In genomic region chr10:121572857-121573540, GRCh38 we compare ENCODE assay signal across 20 cellular contexts. TPM values are rescaled to one million over a fixed set of nuclear protein-coding genes. Genes with fewer than 3 reads are reported as not detected.
DNase-seq lines count a peak whose midpoint lies in the region; ATAC-seq and TF ChIP-seq lines count a peak whose summit lies in the region.
"Had no signal": no experiment of that assay in that cellular context is flagged by ENCODE, and none has a peak within 500 bp of the region (broad histone marks: within the 10 kb centered on the region; RNA-seq: fewer than 3 reads in every experiment).

No MANE protein-coding gene starts in this region.

- H3K4me1 Mint-ChIP-seq in WTC11 = peaks cover 81% of the 10 kb centered on the region
- H3K4me1 Mint-ChIP-seq in type B pancreatic cell (ENCODE audit: unreplicated experiment) = peaks cover 56% of the 10 kb centered on the region
- H3K4me1 Mint-ChIP-seq: B cell had no signal

- peak overlapping the region; percentile 15 to 22 for H3K4me3 ChIP-seq in mucosa of rectum (ENCODE audit: low read length in 2 of 2)
- H3K4me3 ChIP-seq: lung had no signal

- no peaks in the 10 kb centered on the region for H3K27me3 ChIP-seq in mucosa of rectum (ENCODE audit: control insufficient read depth in 2 of 2, insufficient read depth in 2 of 2, low read length in 2 of 2)

- H3K27ac ChIP-seq in mucosa of rectum (ENCODE audit: low read depth in 2 of 2, low read length in 2 of 2) = peak overlapping the region; percentile 38 to 44
- H3K27ac ChIP-seq: parathyroid adenoma had no signal

- peaks cover 14 to 15% of the 10 kb centered on the region in 2 donors for H3K4me1 ChIP-seq in mucosa of rectum (ENCODE audit: control insufficient read depth in 2 of 2, insufficient read depth in 2 of 2, low read length in 2 of 2)
- H3K4me1 ChIP-seq: parathyroid adenoma had no signal

- H3K36me3 ChIP-seq in mucosa of rectum (ENCODE audit: control insufficient read depth in 2 of 2, insufficient read depth in 2 of 2, low read length in 2 of 2) = no peaks in the 10 kb centered on the region

- no peak overlapping the region for H3K9ac ChIP-seq in mucosa of rectum (ENCODE audit: low read depth in 1 of 2, low read length in 2 of 2)
- H3K9ac ChIP-seq: parathyroid adenoma had no signal

- peaks cover 11% of the 10 kb centered on the region; the same call in 1 of the 2 replicates for H3K36me3 Mint-ChIP-seq in WTC11
- H3K36me3 Mint-ChIP-seq in type B pancreatic cell = peaks cover 38% of the 10 kb centered on the region
- H3K36me3 Mint-ChIP-seq: naive thymus-derived CD4-positive, alpha-beta T cell had no signal

- H3K27ac Mint-ChIP-seq in WTC11 = peak overlapping the region; percentile 82
- H3K27ac Mint-ChIP-seq in type B pancreatic cell = peak overlapping the region; percentile 52
- H3K27ac Mint-ChIP-seq: activated naive CD4-positive, alpha-beta T cell treated with anti-CD3 and anti-CD28 coated beads for 36 hours; B cell; naive thymus-derived CD4-positive, alpha-beta T cell had no signal

- CTCF ChIA-PET in WTC11 (lab: Charles Lee) = no interaction called here

- H3K27me3 Mint-ChIP-seq in WTC11 (ENCODE audit: low read depth) (no peaks in the 10 kb centered on the region), type B pancreatic cell (no peaks in the 10 kb centered on the region)

- no peak overlapping the region for H3K4me3 Mint-ChIP-seq in WTC11
- H3K4me3 Mint-ChIP-seq in type B pancreatic cell = peak overlapping the region; percentile 39
- H3K4me3 Mint-ChIP-seq: activated naive CD4-positive, alpha-beta T cell treated with anti-CD3 and anti-CD28 coated beads for 36 hours; activated T-cell treated with anti-CD3 and anti-CD28 coated beads, Interleukin-2, amount 50 U/mL, for 4 hours; B cell; naive thymus-derived CD4-positive, alpha-beta T cell had no signal

- DNase-seq in DMS79 treated with DMSO at 0.1 percent for 48 hours (lab: John Stamatoyannopoulos, UW) (peak; percentile 15), DMS79 (lab: John Stamatoyannopoulos, UW) (no peak), WTC11 (ENCODE audit: low spot score) (no peak), type B pancreatic cell (ENCODE audit: extremely low spot score, unreplicated experiment) (no peak), NCI-H446 treated with DMSO at 0.1 percent for 48 hours (lab: John Stamatoyannopoulos, UW) (no peak), omental fat pad (ENCODE audit: low spot score) (no peak)
- no peak for DNase-seq in activated effector memory CD4-positive, alpha-beta T cell treated with Interleukin-2 at 50 U/mL for 16 hours
- DNase-seq: 8988T; activated CD4-positive, CD25-positive, alpha-beta regulatory T cell treated with anti-CD3 and anti-CD28 coated beads, Interleukin-2, amount 50 U/mL, for 72 hours; activated CD8-positive, alpha-beta memory T cell treated with anti-CD3 and anti-CD28 coated beads for 24 hours; activated naive CD4-positive, alpha-beta T cell treated with anti-CD3 and anti-CD28 coated beads for 36 hours; activated T-cell treated with anti-CD3 and anti-CD28 coated beads, Interleukin-2, amount 50 U/mL, for 4 hours; amygdala; naive thymus-derived CD4-positive, alpha-beta T cell; NCI-H2081; stimulated activated naive CD8-positive, alpha-beta T cell treated with anti-CD3 and anti-CD28 coated beads, Interleukin-15, Interleukin-2, amounts not matched to agents 100 U/mL and 50 U/mL, for 24 hours had no signal

- POLR2A ChIA-PET in WTC11 (lab: Charles Lee) = no interaction called here

- TF ChIP-seq CTCF in WTC11 (IDR thresholded peaks at IDR 0.05) (no peak), type B pancreatic cell (conservative IDR thresholded peaks at IDR 0.05) (no peak), omental fat pad (IDR thresholded peaks at IDR 0.05) (no peak)

- H3K9me3 Mint-ChIP-seq in WTC11 (no peaks in the 10 kb centered on the region), type B pancreatic cell (peaks cover 4% of the 10 kb centered on the region)
- H3K9me3 Mint-ChIP-seq: activated naive CD4-positive, alpha-beta T cell treated with anti-CD3 and anti-CD28 coated beads for 36 hours; activated T-cell treated with anti-CD3 and anti-CD28 coated beads, Interleukin-2, amount 50 U/mL, for 4 hours had no signal

- no peaks in the 10 kb centered on the region for H3K9me3 ChIP-seq in mucosa of rectum (ENCODE audit: control insufficient read depth in 2 of 2, low read length in 2 of 2)

- no peak for ATAC-seq in WTC11
- no peak for ATAC-seq in omental fat pad (ENCODE audit: low FRiP score)
- ATAC-seq: activated T-cell treated with anti-CD3 and anti-CD28 coated beads, Interleukin-2, amount 50 U/mL, for 4 hours; naive thymus-derived CD4-positive, alpha-beta T cell; stimulated activated naive CD8-positive, alpha-beta T cell treated with anti-CD3 and anti-CD28 coated beads, Interleukin-15, Interleukin-2, amounts not matched to agents 100 U/mL and 50 U/mL, for 24 hours had no signal

TF ChIP-seq in WTC11, 78 proteins besides CTCF, POLR2A, EP300 and RAD21 (continues in another document):
- TF ChIP-seq PRDM15 (CRISPR knock-in tag; IDR thresholded peaks at IDR 0.05) (no peak), ZMAT4 (CRISPR knock-in tag; IDR thresholded peaks at IDR 0.05) (no peak), RORB (CRISPR knock-in tag; IDR thresholded peaks at IDR 0.05) (no peak), TEAD1 (CRISPR knock-in tag; IDR thresholded peaks at IDR 0.05) (no peak), ETV6 (CRISPR knock-in tag; IDR thresholded peaks at IDR 0.05) (no peak), NR2C2 (CRISPR knock-in tag; IDR thresholded peaks at IDR 0.05) (no peak), HMGXB4 (CRISPR knock-in tag; IDR thresholded peaks at IDR 0.05) (no peak), ZSCAN18 (CRISPR knock-in tag; IDR thresholded peaks at IDR 0.05) (no peak), SMAD4 (CRISPR knock-in tag; IDR thresholded peaks at IDR 0.05) (no peak), ZNF232 (CRISPR knock-in tag; IDR thresholded peaks at IDR 0.05) (no peak), HMGA2 (CRISPR knock-in tag; IDR thresholded peaks at IDR 0.05) (no peak), ZNF396 (CRISPR knock-in tag; IDR thresholded peaks at IDR 0.05; ENCODE audit: borderline replicate concordance) (no peak)

RNA-seq across cellular contexts. Expression of gene FGFR2, which starts 25.2 kb away (rescaled TPM):
- total RNA-seq in WTC11 (2021) = 88.6 to 95.0 TPM (median 90.4 TPM) in 3 replicates
- 68.8 and 173 TPM in 2 replicates for total RNA-seq in type B pancreatic cell (ENCODE audit: low replicate concordance)
- 1 to 10 TPM; 2.0 to 8.4 (median 2.4) TPM for total RNA-seq in omental fat pad
- total RNA-seq: activated naive CD4-positive, alpha-beta T cell treated with anti-CD3 and anti-CD28 coated beads for 36 hours; B cell had no signal
